Comparison of ENCODE assay signal across 2 cellular contexts in the genomic region with DNA sequence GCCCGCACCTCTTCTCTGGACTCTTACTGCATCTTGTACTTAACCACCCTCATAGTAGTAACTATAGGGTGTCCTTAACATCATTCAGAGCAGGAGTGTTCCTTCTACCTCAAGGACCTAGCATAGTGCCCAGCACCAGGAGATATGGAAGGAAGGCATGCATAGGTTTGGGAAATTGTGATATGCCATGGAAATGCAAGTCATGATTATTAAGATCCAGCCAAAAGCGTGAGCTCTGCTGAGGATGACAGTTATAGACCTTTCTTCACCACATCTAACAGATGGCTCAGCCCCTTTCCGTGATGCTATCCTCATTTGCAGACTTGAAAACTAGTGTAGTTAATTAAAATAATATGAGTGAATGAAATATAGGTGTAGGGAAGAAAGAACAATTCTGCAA.
TF ChIP-seq lines count a peak whose summit lies in the region.

No MANE protein-coding gene starts in this region.

TF ChIP-seq in HepG2, 621 proteins besides CTCF, POLR2A, EP300 and RAD21:
- TF ChIP-seq NFE2L2 (IDR thresholded peaks at IDR 0.05; ENCODE audit: low read length) = peak; percentile 54
- no peak for TF ChIP-seq U2AF1 (optimal IDR thresholded peaks at IDR 0.05; ENCODE audit: low read depth, low read length)
- TF ChIP-seq, protein P1, sequence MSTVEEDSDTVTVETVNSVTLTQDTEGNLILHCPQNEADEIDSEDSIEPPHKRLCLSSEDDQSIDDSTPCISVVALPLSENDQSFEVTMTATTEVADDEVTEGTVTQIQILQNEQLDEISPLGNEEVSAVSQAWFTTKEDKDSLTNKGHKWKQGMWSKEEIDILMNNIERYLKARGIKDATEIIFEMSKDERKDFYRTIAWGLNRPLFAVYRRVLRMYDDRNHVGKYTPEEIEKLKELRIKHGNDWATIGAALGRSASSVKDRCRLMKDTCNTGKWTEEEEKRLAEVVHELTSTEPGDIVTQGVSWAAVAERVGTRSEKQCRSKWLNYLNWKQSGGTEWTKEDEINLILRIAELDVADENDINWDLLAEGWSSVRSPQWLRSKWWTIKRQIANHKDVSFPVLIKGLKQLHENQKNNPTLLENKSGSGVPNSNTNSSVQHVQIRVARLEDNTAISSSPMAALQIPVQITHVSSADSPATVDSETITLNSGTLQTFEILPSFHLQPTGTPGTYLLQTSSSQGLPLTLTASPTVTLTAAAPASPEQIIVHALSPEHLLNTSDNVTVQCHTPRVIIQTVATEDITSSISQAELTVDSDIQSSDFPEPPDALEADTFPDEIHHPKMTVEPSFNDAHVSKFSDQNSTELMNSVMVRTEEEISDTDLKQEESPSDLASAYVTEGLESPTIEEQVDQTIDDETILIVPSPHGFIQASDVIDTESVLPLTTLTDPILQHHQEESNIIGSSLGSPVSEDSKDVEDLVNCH (CRISPR knock-in tag; IDR thresholded peaks at IDR 0.05) = no peak
- TF ChIP-seq ZNF580 (CRISPR knock-in tag; IDR thresholded peaks at IDR 0.05; ENCODE audit: borderline replicate concordance, low read depth) = no peak
- no peak for TF ChIP-seq CCAR2 (optimal IDR thresholded peaks at IDR 0.05; ENCODE audit: low read depth, low read length)
TF ChIP-seq in HepG2: peak in this region for 1.

TF ChIP-seq in IMR-90, 13 proteins besides CTCF, POLR2A, EP300 and RAD21:
- no peak for TF ChIP-seq CHD1 (IDR thresholded peaks at IDR 0.05; ENCODE audit: low read depth, low read length)
- TF ChIP-seq NFE2L2 (IDR thresholded peaks at IDR 0.05; ENCODE audit: low read depth, low read length) = peak; percentile 61; the same call in 1 of the 2 replicates
- TF ChIP-seq, protein P2, sequence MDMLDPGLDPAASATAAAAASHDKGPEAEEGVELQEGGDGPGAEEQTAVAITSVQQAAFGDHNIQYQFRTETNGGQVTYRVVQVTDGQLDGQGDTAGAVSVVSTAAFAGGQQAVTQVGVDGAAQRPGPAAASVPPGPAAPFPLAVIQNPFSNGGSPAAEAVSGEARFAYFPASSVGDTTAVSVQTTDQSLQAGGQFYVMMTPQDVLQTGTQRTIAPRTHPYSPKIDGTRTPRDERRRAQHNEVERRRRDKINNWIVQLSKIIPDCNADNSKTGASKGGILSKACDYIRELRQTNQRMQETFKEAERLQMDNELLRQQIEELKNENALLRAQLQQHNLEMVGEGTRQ (IDR thresholded peaks at IDR 0.05; ENCODE audit: low read depth, low read length) = no peak
- no peak for TF ChIP-seq MAZ (IDR thresholded peaks at IDR 0.05; ENCODE audit: borderline replicate concordance, low read depth, low read length)
- no peak for TF ChIP-seq FOS (IDR thresholded peaks at IDR 0.05; ENCODE audit: low read depth, low read length)
- TF ChIP-seq BHLHE40 (IDR thresholded peaks at IDR 0.05; ENCODE audit: low read depth, low read length) = no peak
- TF ChIP-seq CEBPB (IDR thresholded peaks at IDR 0.05; ENCODE audit: low read depth, low read length) = no peak
